In genomic region chr12:102957339-102958050, GRCh38 we compare ENCODE assay signal across 8 cellular contexts. TPM values are rescaled to one million over a fixed set of nuclear protein-coding genes. Genes with fewer than 3 reads are reported as not detected.
DNase-seq lines count a peak whose midpoint lies in the region; ATAC-seq and TF ChIP-seq lines count a peak whose summit lies in the region.

ASCL1 (plus strand) TSS chr12:102957674; CDS start chr12:102958245, 571 bp downstream.

- ATAC-seq in left lobe of liver (peak; percentile 14), upper lobe of left lung (ENCODE audit: low FRiP score in 2 of 2) (peak in 1 of 2 donors; percentile 41)

- no peak within 1 kb of the TSS for H3K27ac ChIP-seq in upper lobe of left lung

- DNase-seq in BJ (ENCODE audit: low read depth) = no peak
- peak; percentile 43 for DNase-seq in GM19238 (ENCODE audit: insufficient read length, low spot score)
- DNase-seq in NCI-H187 (lab: John Stamatoyannopoulos, UW) = peak; percentile 96 to 98
- peak; percentile 67 for DNase-seq in astrocyte of the hippocampus (ENCODE audit: low read depth, low spot score)
- DNase-seq in left lobe of liver (ENCODE audit: low spot score) = no peak
- peak in 1 of 2 donors; percentile 70 for DNase-seq in upper lobe of left lung
- DNase-seq in NK-92 (lab: John Stamatoyannopoulos, UW; ENCODE audit: unreplicated experiment) = no peak
- DNase-seq in H4 (ENCODE audit: low spot score) = no peak

- TF ChIP-seq CTCF in BJ (IDR thresholded peaks at IDR 0.05; ENCODE audit: insufficient read depth, low read depth, low read length) (no peak), upper lobe of left lung (IDR thresholded peaks at IDR 0.05) (no peak)

- CTCF ChIA-PET in BJ (lab: Yijun Ruan, JAX) = interaction anchor here (1.2 kb wide), 2 partner anchors 9 to 591 kb away, joined by 3 to 5 read pairs; no protein-coding TSS in a partner anchor

- H3K27me3 ChIP-seq in BJ (ENCODE audit: control insufficient read depth, insufficient read depth, low read length) (peaks cover 34% of the 10 kb centered on the region), upper lobe of left lung (peaks cover 0 to 39% (median 16%) of the 10 kb centered on the region in 4 donors)

- no peak for TF ChIP-seq EP300 in upper lobe of left lung (IDR thresholded peaks at IDR 0.05)

- TF ChIP-seq POLR2A in upper lobe of left lung (IDR thresholded peaks at IDR 0.05) = no peak

- H3K36me3 ChIP-seq in BJ (ENCODE audit: control insufficient read depth, insufficient read depth, low read length) (no peaks in the 10 kb centered on the region), upper lobe of left lung (no peaks in the 10 kb centered on the region)

- WGBS in upper lobe of left lung, 2 donors = 1% methylated on average over 51 to 52 of the region's 52 CpGs

- H3K4me1 ChIP-seq in upper lobe of left lung = peaks cover 15 to 29% (median 24%) of the 10 kb centered on the region in 4 donors

- POLR2A ChIA-PET in BJ (lab: Charles Lee) = no interaction called here

- peak within 1 kb of the TSS; percentile 34 for H3K4me3 ChIP-seq in BJ (ENCODE audit: low read depth, low read length)
- peak within 1 kb of the TSS in 3 of 4 donors; percentile 32 to 43 (median 39) for H3K4me3 ChIP-seq in upper lobe of left lung

- no peaks in the 10 kb centered on the region for H3K9me3 ChIP-seq in upper lobe of left lung

RNA-seq across cellular contexts. Expression of gene ASCL1, which starts in this region (rescaled TPM):
- 0.07 TPM in 1 of 2 replicates, not detected in the other for polyA plus RNA-seq in BJ (2011; rRNA removed)
- not detected in 2 replicates for polyA minus RNA-seq in BJ (2011; rRNA and poly(A)+ RNA removed)
- not detected for total RNA-seq in left lobe of liver
- under 1 TPM in 3 of 6 donors, not detected in 3; 0.13 to 0.29 (median 0.15) TPM for total RNA-seq in upper lobe of left lung
- total RNA-seq in H4 (2014; rRNA removed; shearing (Covaris generic)) = not detected in 2 replicates

Comparison
In these comparisons a context has a peak if more than half of its experiments do, and no peak if none do; other contexts are left out.
1. Peak in ATAC-seq in left lobe of liver; RNA of the gene not detected or under 1 TPM.
2. DNase-seq: peak in GM19238 (single experiment), NCI-H187 (2 of 2) and astrocyte of the hippocampus (single experiment); none in BJ (single experiment), left lobe of liver (single experiment), NK-92 (single experiment) and H4 (single experiment).